16 cellular contexts compared by ENCODE assay signal in genomic region chr5:132821791-132822190, GRCh38. TPM values are rescaled to one million over a fixed set of nuclear protein-coding genes. Genes with fewer than 3 reads are reported as not detected.
DNase-seq lines count a peak whose midpoint lies in the region; ATAC-seq and TF ChIP-seq lines count a peak whose summit lies in the region.
"Had no signal": no experiment of that assay in that cellular context is flagged by ENCODE, and none has a peak within 500 bp of the region (broad histone marks: within the 10 kb centered on the region; RNA-seq: fewer than 3 reads in every experiment).

No MANE protein-coding gene starts in this region.

- no peak overlapping the region for H3K4me3 ChIP-seq in endodermal cell (ENCODE audit: low read length)
- H3K4me3 ChIP-seq: coronary artery, suprapubic skin had no signal

- peaks cover 13% of the 10 kb centered on the region for H3K27me3 Mint-ChIP-seq in glutamatergic neuron (ENCODE audit: unreplicated experiment)
- H3K27me3 Mint-ChIP-seq in endodermal cell (ENCODE audit: insufficient read depth): peaks cover 35% of the 10 kb centered on the region

- no peaks in the 10 kb centered on the region for H3K36me3 ChIP-seq in endodermal cell (ENCODE audit: control insufficient read depth, insufficient read depth, low read length)
- H3K36me3 ChIP-seq: suprapubic skin had no signal

- 92 to 100% methylated on average over 1 of the region's 1 CpG for WGBS in endodermal cell (ENCODE audit: insufficient coverage in 1 of 2, insufficient read length in 1 of 2), 2 experiments

- H3K9me3 Mint-ChIP-seq in glutamatergic neuron (ENCODE audit: unreplicated experiment) (peaks cover 2% of the 10 kb centered on the region), endodermal cell (no peaks in the 10 kb centered on the region)
- H3K9me3 Mint-ChIP-seq: T-cell had no signal

- H3K9me3 ChIP-seq in endodermal cell (ENCODE audit: control insufficient read depth, low read length): no peaks in the 10 kb centered on the region
- H3K9me3 ChIP-seq: suprapubic skin had no signal

- H3K27ac ChIP-seq in substantia nigra (ENCODE audit: low read depth, low read length, poor library complexity, severe bottlenecking) (peak overlapping the region; percentile 100), endodermal cell (ENCODE audit: low read depth, low read length) (no peak overlapping the region)
- H3K27ac ChIP-seq: coronary artery, suprapubic skin had no signal

- ATAC-seq in HG03095 (IDR thresholded peaks at IDR 0.05; ENCODE audit: unreplicated experiment): no peak
- ATAC-seq: T-cell had no signal

- in situ Hi-C loops in SK-MEL-5 (cut with HindIII; ENCODE audit: low pct_unique_long_range_greater_than_20kb, low sequenced_read_pairs): no loop called here

- DNase-seq in NCI-H2227 treated with DMSO at 0.1 percent for 48 hours (lab: John Stamatoyannopoulos, UW) (peak; percentile 27), NCI-H2227 (lab: John Stamatoyannopoulos, UW; ENCODE audit: unreplicated experiment) (no peak), SK-MEL-5 (ENCODE audit: low read depth, low spot score) (peak; percentile 36), glutamatergic neuron (no peak), substantia nigra (lab: John Stamatoyannopoulos, UW) (peak in 24 of 49 donors; percentile 27 to 80 (median 42)), NCI-H774 (lab: John Stamatoyannopoulos, UW) (no peak), endodermal cell (no peak)
- DNase-seq: activated CD4-positive, alpha-beta T cell treated with anti-CD3 and anti-CD28 coated beads, Interleukin-2, amount 50 U/mL, for 1 hour; activated gamma-delta T cell; NCI-H1105; T-cell had no signal

- H3K4me3 Mint-ChIP-seq in glutamatergic neuron (ENCODE audit: unreplicated experiment): peak overlapping the region; percentile 20
- H3K4me3 Mint-ChIP-seq in endodermal cell: no peak overlapping the region
- H3K4me3 Mint-ChIP-seq: T-cell had no signal

- H3K4me1 Mint-ChIP-seq in glutamatergic neuron (ENCODE audit: low read depth, unreplicated experiment) (no peaks in the 10 kb centered on the region), endodermal cell (peaks cover 12% of the 10 kb centered on the region)

- no peaks in the 10 kb centered on the region for H3K36me3 Mint-ChIP-seq in glutamatergic neuron (ENCODE audit: unreplicated experiment)
- peaks cover 3% of the 10 kb centered on the region for H3K36me3 Mint-ChIP-seq in endodermal cell (ENCODE audit: low read depth)
- H3K36me3 Mint-ChIP-seq: T-cell had no signal

- H3K9ac ChIP-seq in endodermal cell (ENCODE audit: extremely low read depth, low read length, poor library complexity, severe bottlenecking): no peak overlapping the region

- H3K27ac Mint-ChIP-seq in glutamatergic neuron (ENCODE audit: unreplicated experiment) (no peak overlapping the region), endodermal cell (no peak overlapping the region)
- H3K27ac Mint-ChIP-seq: T-cell had no signal

- H3K4me1 ChIP-seq in endodermal cell (ENCODE audit: control insufficient read depth, insufficient read depth, low read length): peaks cover 4% of the 10 kb centered on the region

- TF ChIP-seq CTCF in glutamatergic neuron (IDR thresholded peaks at IDR 0.05; ENCODE audit: partially characterized antibody, unreplicated experiment) (no peak), endodermal cell (conservative IDR thresholded peaks at IDR 0.05) (no peak)

- peaks cover 33% of the 10 kb centered on the region for H3K27me3 ChIP-seq in endodermal cell (ENCODE audit: control insufficient read depth, insufficient read depth, low read length, poor library complexity, severe bottlenecking)

RNA-seq across cellular contexts. Expression of gene SHROOM1, which starts 8.7 kb away (rescaled TPM):
- 0.53 and 1.1 TPM in 2 replicates for total RNA-seq in SK-MEL-5 (2014; rRNA removed; shearing (Covaris generic))
- polyA plus RNA-seq in SK-MEL-5 (2015; cell fraction: cytosol; rRNA removed): 1.6 and 5.8 TPM in 2 replicates
- polyA plus RNA-seq in SK-MEL-5 (2015; cell fraction: nucleus; rRNA removed): 1.5 and 3.3 TPM in 2 replicates
- total RNA-seq in glutamatergic neuron (ENCODE audit: unreplicated experiment): 5.1 TPM
- total RNA-seq in endodermal cell: 10 to 100 TPM in 1 of 2 donors, 1 to 10 TPM in 1; 6.6 to 14.4 TPM
- 2.1 TPM for polyA plus RNA-seq in endodermal cell (2013, experiment 1 of 2)
- polyA plus RNA-seq in endodermal cell (2013, experiment 2 of 2): 0.91 TPM

RNA-seq across cellular contexts. Expression of gene SOWAHA, which starts 8.7 kb away (rescaled TPM):
- not detected in 2 replicates for total RNA-seq in SK-MEL-5 (2014; rRNA removed; shearing (Covaris generic))
- polyA plus RNA-seq in SK-MEL-5 (2015; cell fraction: cytosol; rRNA removed): not detected in 2 replicates
- polyA plus RNA-seq in SK-MEL-5 (2015; cell fraction: nucleus; rRNA removed): not detected in 2 replicates
- total RNA-seq in glutamatergic neuron (ENCODE audit: unreplicated experiment) (0.12 TPM), endodermal cell (under 1 TPM in 1 of 2 donors, not detected in 1; 0.13 TPM)
- polyA plus RNA-seq in endodermal cell (2013, experiment 1 of 2): not detected
- polyA plus RNA-seq in endodermal cell (2013, experiment 2 of 2): not detected
- total RNA-seq: mesenteric fat pad, pulmonary artery endothelial cell, T-cell had no signal

RNA-seq across cellular contexts. Expression of gene GDF9, which starts 44.5 kb away (rescaled TPM):
- 0.11 and 0.13 TPM in 2 replicates for total RNA-seq in SK-MEL-5 (2014; rRNA removed; shearing (Covaris generic))
- 0.17 and 0.94 TPM in 2 replicates for polyA plus RNA-seq in SK-MEL-5 (2015; cell fraction: cytosol; rRNA removed)
- 2.8 and 3.2 TPM in 2 replicates for polyA plus RNA-seq in SK-MEL-5 (2015; cell fraction: nucleus; rRNA removed)
- total RNA-seq in glutamatergic neuron (ENCODE audit: unreplicated experiment) (0.69 TPM), endodermal cell (under 1 TPM; 0.26 to 0.33 TPM)
- polyA plus RNA-seq in endodermal cell (2013, experiment 1 of 2): 0.57 TPM
- 0.33 TPM for polyA plus RNA-seq in endodermal cell (2013, experiment 2 of 2)
- total RNA-seq: mesenteric fat pad had no signal

RNA-seq across cellular contexts. Expression of gene UQCRQ, which starts 44.7 kb away (rescaled TPM):
- 261 and 267 TPM in 2 replicates for total RNA-seq in SK-MEL-5 (2014; rRNA removed; shearing (Covaris generic))
- 192 and 355 TPM in 2 replicates for polyA plus RNA-seq in SK-MEL-5 (2015; cell fraction: cytosol; rRNA removed)
- 245 and 338 TPM in 2 replicates for polyA plus RNA-seq in SK-MEL-5 (2015; cell fraction: nucleus; rRNA removed)
- 163 TPM for total RNA-seq in glutamatergic neuron (ENCODE audit: unreplicated experiment)
- total RNA-seq in endodermal cell: 100 to 1,000 TPM; 261 to 286 TPM
- 271 TPM for polyA plus RNA-seq in endodermal cell (2013, experiment 1 of 2)
- 294 TPM for polyA plus RNA-seq in endodermal cell (2013, experiment 2 of 2)

RNA-seq across cellular contexts. Expression of gene SEPTIN8, which starts 44.8 kb away (rescaled TPM):
- total RNA-seq in SK-MEL-5 (2014; rRNA removed; shearing (Covaris generic)): 20.4 and 21.4 TPM in 2 replicates
- polyA plus RNA-seq in SK-MEL-5 (2015; cell fraction: cytosol; rRNA removed): 21.1 and 25.9 TPM in 2 replicates
- 104 and 119 TPM in 2 replicates for polyA plus RNA-seq in SK-MEL-5 (2015; cell fraction: nucleus; rRNA removed)
- total RNA-seq in glutamatergic neuron (ENCODE audit: unreplicated experiment): 26.9 TPM
- 10 to 100 TPM; 49.0 to 56.7 TPM for total RNA-seq in endodermal cell
- 44.7 TPM for polyA plus RNA-seq in endodermal cell (2013, experiment 1 of 2)
- 40.8 TPM for polyA plus RNA-seq in endodermal cell (2013, experiment 2 of 2)

Comparison
In these comparisons a context has a peak if more than half of its experiments do, and no peak if none do; other contexts are left out.
1. DNase-seq: peak in NCI-H2227 treated with DMSO at 0.1 percent for 48 hours (single experiment) and SK-MEL-5 (single experiment); none in NCI-H2227 (single experiment), glutamatergic neuron (single experiment), NCI-H774 (single experiment) and endodermal cell (single experiment).